In the genomic region with DNA sequence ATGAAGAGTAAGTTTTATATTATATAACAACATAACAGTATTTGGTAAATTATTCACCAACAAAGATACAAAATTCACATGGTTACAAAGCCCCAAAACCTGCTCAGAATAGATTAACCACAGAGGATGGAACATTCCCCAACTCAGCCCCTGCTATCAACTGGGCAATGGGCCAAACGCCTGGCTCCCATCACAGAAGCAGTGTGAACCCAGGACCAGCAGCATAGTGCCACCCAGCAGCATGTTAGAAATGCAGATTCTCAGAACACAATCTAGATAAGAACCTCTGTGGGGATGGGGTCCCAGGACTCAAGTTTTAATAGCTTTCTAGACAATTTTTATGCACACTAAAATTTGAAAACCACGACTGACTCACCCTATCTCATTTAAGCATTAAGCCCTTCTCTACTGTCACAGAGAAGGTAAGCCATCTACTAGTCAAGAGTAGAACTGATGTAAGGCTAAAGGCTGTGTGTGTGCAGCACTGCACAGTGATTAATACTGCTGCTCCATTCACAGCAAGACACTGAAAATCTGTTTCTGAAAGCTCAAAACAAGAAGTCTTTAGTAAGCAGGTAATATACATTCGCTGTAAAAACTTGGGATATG, we compare ENCODE assay signal across 1 cellular context.
TF ChIP-seq lines count a peak whose summit lies in the region.

No MANE protein-coding gene starts in this region.

TF ChIP-seq in SK-N-SH, 30 proteins besides CTCF, POLR2A, EP300 and RAD21:
- TF ChIP-seq GATA2 (CRISPR knock-in tag; IDR thresholded peaks at IDR 0.05) (peak; percentile 57; the same call in 1 of the 2 replicates), TCF12 (IDR thresholded peaks at IDR 0.05) (peak; percentile 33; the same call in 1 of the 2 replicates), FOSL2 (IDR thresholded peaks at IDR 0.05; ENCODE audit: borderline replicate concordance, low read depth) (no peak), NFIC (IDR thresholded peaks at IDR 0.05; ENCODE audit: borderline replicate concordance) (peak; percentile 61; the same call in 1 of the 2 replicates)
- TF ChIP-seq, protein P1, sequence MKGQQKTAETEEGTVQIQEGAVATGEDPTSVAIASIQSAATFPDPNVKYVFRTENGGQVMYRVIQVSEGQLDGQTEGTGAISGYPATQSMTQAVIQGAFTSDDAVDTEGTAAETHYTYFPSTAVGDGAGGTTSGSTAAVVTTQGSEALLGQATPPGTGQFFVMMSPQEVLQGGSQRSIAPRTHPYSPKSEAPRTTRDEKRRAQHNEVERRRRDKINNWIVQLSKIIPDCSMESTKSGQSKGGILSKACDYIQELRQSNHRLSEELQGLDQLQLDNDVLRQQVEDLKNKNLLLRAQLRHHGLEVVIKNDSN (IDR thresholded peaks at IDR 0.05; ENCODE audit: borderline replicate concordance, low read depth), result no peak
